In genomic region chr6:158644227-158645063, GRCh38 we compare ENCODE assay signal across 8 cellular contexts. TPM values are rescaled to one million over a fixed set of nuclear protein-coding genes. Genes with fewer than 3 reads are reported as not detected.
DNase-seq lines count a peak whose midpoint lies in the region; ATAC-seq and TF ChIP-seq lines count a peak whose summit lies in the region.

Gene DYNLT1, minus strand, starts transcription at chr6:158644743. Its CDS starts 35 bp downstream, at chr6:158644708.

- H3K36me3 Mint-ChIP-seq in Calu3 (ENCODE audit: insufficient read depth, unreplicated experiment) = peaks cover 63% of the 10 kb centered on the region

- H3K4me2 ChIP-seq in OCI-LY3 (ENCODE audit: low read length) = peak within 1 kb of the TSS; percentile 96

- H3K4me3 ChIP-seq in OCI-LY3 (ENCODE audit: low read length) (peak within 1 kb of the TSS; percentile 98), epithelial cell of esophagus (ENCODE audit: low read length) (peak within 1 kb of the TSS; percentile 88), mononuclear cell (ENCODE audit: low read length) (peak within 1 kb of the TSS; percentile 98)

- H3K9me3 ChIP-seq in OCI-LY3 (ENCODE audit: insufficient read depth, low read length) (no peaks in the 10 kb centered on the region), mononuclear cell (ENCODE audit: low read depth, low read length) (no peaks in the 10 kb centered on the region)

- peak within 1 kb of the TSS; percentile 88 for H3K9ac ChIP-seq in OCI-LY3 (ENCODE audit: low read length)

- peak within 1 kb of the TSS; percentile 94 for H3K27ac Mint-ChIP-seq in Calu3 (ENCODE audit: unreplicated experiment)

- H3K79me2 ChIP-seq in OCI-LY3 (ENCODE audit: low read length) = peaks cover 35% of the 10 kb centered on the region

- H2AFZ ChIP-seq in OCI-LY3 (ENCODE audit: low read depth, low read length) = peak within 1 kb of the TSS; percentile 88

- H3K27me3 ChIP-seq in OCI-LY3 (ENCODE audit: low read depth, low read length) (no peaks in the 10 kb centered on the region), mononuclear cell (ENCODE audit: insufficient read depth, low read length) (no peaks in the 10 kb centered on the region)

- BruUV-seq in Calu3 (replicated peaks; lab: Mats Ljungman, UMichigan) = no TSS peak

- no peaks in the 10 kb centered on the region for H4K20me1 ChIP-seq in OCI-LY3 (ENCODE audit: insufficient read depth, low read length)

- H3K4me1 ChIP-seq in OCI-LY3 (ENCODE audit: low read length) (peaks cover 33% of the 10 kb centered on the region), mononuclear cell (ENCODE audit: insufficient read depth, low read length) (peaks cover 57% of the 10 kb centered on the region)

- TF ChIP-seq CTCF in Calu3 (IDR thresholded peaks at IDR 0.05; ENCODE audit: unreplicated experiment) = no peak
- no peak for TF ChIP-seq CTCF in OCI-LY3 (IDR thresholded peaks at IDR 0.05; ENCODE audit: low read depth, low read length)
- TF ChIP-seq CTCF in epithelial cell of esophagus (IDR thresholded peaks at IDR 0.05; ENCODE audit: insufficient read depth, low read depth, low read length, missing control alignments) = no peak

- intact Hi-C loops in Calu3 (cut with micrococcal nuclease; ENCODE audit: unreplicated experiment) = loop anchor here (5.0 kb wide), 2 partner anchors 48 to 358 kb away; partner anchors contain the start of gene RSPH3

- H3K4me3 Mint-ChIP-seq in Calu3 (ENCODE audit: low read depth, unreplicated experiment) = peak within 1 kb of the TSS; percentile 93

- ATAC-seq in GM21367 (IDR thresholded peaks at IDR 0.05; ENCODE audit: unreplicated experiment) = peak; percentile 44

- H3K27ac ChIP-seq in OCI-LY3 (ENCODE audit: low read length) = peak within 1 kb of the TSS; percentile 38

- peak; percentile 98 for DNase-seq in Calu3
- peak in 75 of 76 experiments; percentile 38 to 96 (median 88) for DNase-seq in HUDEP-2 (lab: John Stamatoyannopoulos, UW; ENCODE audit: unreplicated experiment in 76 of 76)
- DNase-seq in activated T-cell treated with anti-CD3 and anti-CD28 coated beads for 4 hours = peak; percentile 87
- DNase-seq in epithelial cell of esophagus (ENCODE audit: low read depth) = peak; percentile 87
- DNase-seq in stimulated activated CD8-positive, alpha-beta memory T cell treated with anti-CD3 and anti-CD28 coated beads, Interleukin-4, amount 100 ng/mL, for 1 hour (ENCODE audit: low read depth in 2 of 2, low spot score in 1 of 2) = peak; percentile 78 to 79

- H3K4me1 Mint-ChIP-seq in Calu3 (ENCODE audit: low read depth, unreplicated experiment) = peaks cover 69% of the 10 kb centered on the region

- H3K27me3 Mint-ChIP-seq in Calu3 (ENCODE audit: unreplicated experiment) = no peaks in the 10 kb centered on the region

- peaks cover 10% of the 10 kb centered on the region for H3K36me3 ChIP-seq in OCI-LY3 (replicated peaks; ENCODE audit: low read depth, low read length)

- CTCF ChIA-PET in Calu3 (lab: Charles Lee) = interaction anchor here (0.6 to 2.2 kb wide), 4 partner anchors 16 to 1819 kb away, joined by 3 to 13 read pairs (median 4); no protein-coding TSS in a partner anchor

- H3K9me3 Mint-ChIP-seq in Calu3 (ENCODE audit: low read depth, unreplicated experiment) = no peaks in the 10 kb centered on the region

RNA-seq across cellular contexts. Expression of gene DYNLT1, which starts in this region (rescaled TPM):
- total RNA-seq in Calu3 (2022) (156 and 167 TPM in 2 replicates), mononuclear cell (96.8 TPM)

Comparison
In these comparisons a context has a peak if more than half of its experiments do, and no peak if none do; other contexts are left out.
1. Peak in every context shown above with its lines: DNase-seq, ATAC-seq, H3K4me3 ChIP-seq and H3K27ac ChIP-seq.